ENCODE assay signal across 21 cellular contexts in the genomic region with DNA sequence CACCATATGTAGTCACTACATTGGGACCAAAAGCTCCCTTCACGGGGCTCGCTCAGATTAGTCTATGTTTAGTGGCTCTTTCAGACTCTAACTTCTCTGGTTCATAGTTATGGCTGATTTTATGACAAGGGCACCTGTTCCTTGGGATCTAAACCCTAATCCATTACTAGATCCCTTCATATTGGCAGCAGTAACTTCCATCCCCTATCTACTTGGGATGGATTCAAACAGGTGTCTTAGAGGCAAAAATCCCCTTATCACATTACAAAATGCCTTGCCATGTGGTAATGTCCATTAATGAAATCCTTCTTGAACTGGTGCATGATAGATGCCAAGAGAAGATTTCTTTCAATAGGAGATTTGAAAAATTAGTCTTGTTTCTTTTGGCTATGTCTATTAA.
"Had no signal": no experiment of that assay in that cellular context is flagged by ENCODE, and none has a peak within 500 bp of the region (broad histone marks: within the 10 kb centered on the region; RNA-seq: fewer than 3 reads in every experiment).

No MANE protein-coding gene starts in this region.

- ATAC-seq: foreskin keratinocyte, gastroesophageal sphincter, heart left ventricle, left colon, left lobe of liver, lower lobe of right lung, mucosa of descending colon had no signal

- H3K4me2 ChIP-seq: hepatocyte had no signal

- H3K4me1 ChIP-seq: esophagus muscularis mucosa, gastroesophageal sphincter, heart left ventricle, left ventricle myocardium inferior, lower lobe of right lung had no signal

- H3K4me3 ChIP-seq: coronary artery, dorsolateral prefrontal cortex, esophagus muscularis mucosa, gastroesophageal sphincter, heart left ventricle, hepatocyte, left ventricle myocardium inferior, lower lobe of right lung, mucosa of descending colon had no signal

- H2AFZ ChIP-seq: hepatocyte had no signal

- H3K27ac ChIP-seq: coronary artery, dorsolateral prefrontal cortex, esophagus muscularis mucosa, foreskin keratinocyte, gastroesophageal sphincter, heart left ventricle, hepatocyte, left ventricle myocardium inferior, lower lobe of right lung had no signal

- H3K36me3 ChIP-seq: esophagus muscularis mucosa, gastroesophageal sphincter, heart left ventricle, left ventricle myocardium inferior, lower lobe of right lung had no signal

- DNase-seq: dermis blood vessel endothelial cell; dorsolateral prefrontal cortex; effector CD4-positive, alpha-beta T cell; effector memory CD4-positive, alpha-beta T cell; foreskin keratinocyte; heart left ventricle; hypothalamus; immature natural killer cell; islet precursor cell; kidney; kidney glomerular epithelial cell; left colon; left ventricle myocardium inferior; lower lobe of right lung; mesenchymal stem cell; mucosa of descending colon had no signal

- H3K79me2 ChIP-seq: hepatocyte had no signal

- H3K27me3 ChIP-seq: esophagus muscularis mucosa, foreskin keratinocyte, gastroesophageal sphincter, heart left ventricle, hepatocyte had no signal

- H3K9me3 ChIP-seq: esophagus muscularis mucosa, lower lobe of right lung, mucosa of descending colon had no signal
